ENCODE assay signal across 9 cellular contexts in the genomic region with DNA sequence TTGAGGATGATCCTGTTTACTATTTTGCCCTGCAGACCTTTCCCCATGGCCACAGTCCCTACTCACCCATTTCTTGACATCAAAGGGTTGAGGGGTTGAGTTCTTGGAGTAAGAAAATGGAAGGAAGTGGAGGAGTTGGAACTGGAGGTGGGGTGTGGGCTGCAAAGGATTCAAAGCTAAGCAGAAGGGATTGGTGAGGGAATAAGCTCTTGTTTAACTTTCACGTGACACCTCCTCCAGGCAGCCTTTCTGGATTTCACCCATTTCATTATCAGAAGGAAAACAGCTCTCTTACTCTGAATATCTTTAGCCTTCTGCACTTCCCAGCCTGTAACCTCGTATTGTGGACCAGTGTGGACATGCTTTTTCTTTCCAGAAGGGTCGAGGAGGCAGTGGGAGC. TPM values are rescaled to one million over a fixed set of nuclear protein-coding genes. Genes with fewer than 3 reads are reported as not detected.
A peak's percentile ranks its signal among the peaks of the same experiment; 100 is the strongest.
DNase-seq lines count a peak whose midpoint lies in the region; TF ChIP-seq lines count a peak whose summit lies in the region.
"Had no signal": no experiment of that assay in that cellular context is flagged by ENCODE, and none has a peak within 500 bp of the region (broad histone marks: within the 10 kb centered on the region; RNA-seq: fewer than 3 reads in every experiment).

No MANE protein-coding gene starts in this region.

- no peaks in the 10 kb centered on the region for H3K4me1 Mint-ChIP-seq in endodermal cell

- H3K9me3 Mint-ChIP-seq in endodermal cell, result no peaks in the 10 kb centered on the region

- WGBS in endodermal cell (ENCODE audit: insufficient coverage in 1 of 2, insufficient read length in 1 of 2), 2 experiments, result 21 to 67% methylated on average over 1 to 3 of the region's 3 CpGs

- H3K36me3 ChIP-seq in PC-9 (ENCODE audit: low read depth), result no peaks in the 10 kb centered on the region
- no peaks in the 10 kb centered on the region for H3K36me3 ChIP-seq in endodermal cell (ENCODE audit: control insufficient read depth, insufficient read depth, low read length)
- no peaks in the 10 kb centered on the region for H3K36me3 ChIP-seq in rectal smooth muscle tissue (ENCODE audit: control insufficient read depth, insufficient read depth, low read length)

- H3K27ac Mint-ChIP-seq in endodermal cell, result no peak overlapping the region

- H3K27ac ChIP-seq in PC-9 (no peak overlapping the region), endodermal cell (ENCODE audit: low read depth, low read length) (no peak overlapping the region), rectal smooth muscle tissue (ENCODE audit: low read depth, low read length) (no peak overlapping the region)

- H3K4me2 ChIP-seq in PC-9, result peak overlapping the region; percentile 94

- H3K9me2 ChIP-seq in PC-9 (ENCODE audit: insufficient read depth), result no peaks in the 10 kb centered on the region

- CTCF ChIA-PET in PC-9 (lab: Charles Lee), result interaction anchor here (0.6 to 0.9 kb wide), 2 partner anchors 11 to 44 kb away, joined by 3 to 5 read pairs; no protein-coding TSS in a partner anchor

- H3K4me3 Mint-ChIP-seq in endodermal cell, result peak overlapping the region; percentile 31

- peaks cover 12% of the 10 kb centered on the region; the same call in 1 of the 2 replicates for H3F3A ChIP-seq in PC-9 (ENCODE audit: insufficient read depth, low read depth)

- BruUV-seq in PC-9 (replicated peaks; lab: Mats Ljungman, UMichigan), result no TSS peak

- no peaks in the 10 kb centered on the region for H4K20me1 ChIP-seq in PC-9 (ENCODE audit: insufficient read depth)

- H3K27me3 ChIP-seq in PC-9 (ENCODE audit: insufficient read depth, low read depth) (no peaks in the 10 kb centered on the region), endodermal cell (ENCODE audit: control insufficient read depth, insufficient read depth, low read length, poor library complexity, severe bottlenecking) (peaks cover 11% of the 10 kb centered on the region), rectal smooth muscle tissue (ENCODE audit: control insufficient read depth, insufficient read depth, low read length) (no peaks in the 10 kb centered on the region)

- H3K9me3 ChIP-seq in PC-9 (ENCODE audit: insufficient read depth, low read depth) (no peaks in the 10 kb centered on the region), endodermal cell (ENCODE audit: control insufficient read depth, low read length) (no peaks in the 10 kb centered on the region)

- TF ChIP-seq CTCF in GM12865 (IDR thresholded peaks at IDR 0.05; ENCODE audit: insufficient read depth, low read depth, low read length, missing control alignments) (no peak), PC-9 (conservative IDR thresholded peaks at IDR 0.05) (no peak), endodermal cell (conservative IDR thresholded peaks at IDR 0.05) (no peak)

- H2AFZ ChIP-seq in PC-9, result no peak overlapping the region; the same call in 1 of the 2 replicates

- H3K4me3 ChIP-seq in GM12865 (ENCODE audit: low read depth, low read length), result peak overlapping the region; percentile 53; the same call in 1 of the 2 replicates
- peak overlapping the region; percentile 62; the same call in 1 of the 2 replicates for H3K4me3 ChIP-seq in PC-9
- no peak overlapping the region for H3K4me3 ChIP-seq in endodermal cell (ENCODE audit: low read length)
- peak overlapping the region; percentile 49 for H3K4me3 ChIP-seq in rectal smooth muscle tissue (ENCODE audit: low read length)

- peaks cover 32% of the 10 kb centered on the region for H3K27me3 Mint-ChIP-seq in endodermal cell (ENCODE audit: insufficient read depth)

- intact Hi-C loops in PC-9 (cut with micrococcal nuclease; ENCODE audit: unreplicated experiment), result loop anchor here (5.0 kb wide), 1 partner anchor 46 kb away; the partner anchor contains the start of gene GNB2

- H3K79me2 ChIP-seq in PC-9 (ENCODE audit: low read depth), result no peaks in the 10 kb centered on the region

- peaks cover 9% of the 10 kb centered on the region; the same call in 1 of the 2 replicates for H3K4me1 ChIP-seq in PC-9 (replicated peaks; ENCODE audit: insufficient read depth)
- no peaks in the 10 kb centered on the region for H3K4me1 ChIP-seq in endodermal cell (ENCODE audit: control insufficient read depth, insufficient read depth, low read length)
- H3K4me1 ChIP-seq in rectal smooth muscle tissue (ENCODE audit: control insufficient read depth, insufficient read depth, low read length), result no peaks in the 10 kb centered on the region

- H3K9ac ChIP-seq in endodermal cell (ENCODE audit: extremely low read depth, low read length, poor library complexity, severe bottlenecking) (no peak overlapping the region), rectal smooth muscle tissue (ENCODE audit: low read length) (no peak overlapping the region)

- no peaks in the 10 kb centered on the region for H3K36me3 Mint-ChIP-seq in endodermal cell (ENCODE audit: low read depth)

- DNase-seq in GM12865 (ENCODE audit: low read depth) (no peak), PC-9 (no peak), endodermal cell (no peak), ecto neural progenitor cell (ENCODE audit: low spot score) (no peak), SHP77 treated with DMSO at 0.1 percent for 48 hours (lab: John Stamatoyannopoulos, UW) (no peak), GM19238 (ENCODE audit: insufficient read length, low spot score) (no peak), mesenteric fat pad (ENCODE audit: low spot score) (no peak)
- DNase-seq: NCI-H1436 treated with DMSO at 0.1 percent for 48 hours had no signal

- POLR2A ChIA-PET in PC-9 (lab: Charles Lee; ENCODE audit: unreplicated experiment), result interaction anchor here (0.5 to 0.7 kb wide), 2 partner anchors 18 to 24 kb away, joined by 3 to 5 read pairs; no protein-coding TSS in a partner anchor

RNA-seq across cellular contexts. Expression of gene MOSPD3, which starts 13.7 kb away (rescaled TPM):
- total RNA-seq in PC-9 (2021), result 38.1 and 38.8 TPM in 2 replicates
- 10 to 100 TPM; 19.8 to 25.5 TPM for total RNA-seq in endodermal cell
- polyA plus RNA-seq in endodermal cell (2013, experiment 1 of 2), result 33.1 TPM
- 32.4 TPM for polyA plus RNA-seq in endodermal cell (2013, experiment 2 of 2)
- total RNA-seq in mesenteric fat pad, result 12.9 TPM

RNA-seq across cellular contexts. Expression of gene TFR2, which starts 15.3 kb away (rescaled TPM):
- total RNA-seq in PC-9 (2021) (4.8 and 6.2 TPM in 2 replicates), endodermal cell (1 to 10 TPM; 1.4 to 2.1 TPM), mesenteric fat pad (0.29 TPM)
- polyA plus RNA-seq in endodermal cell (2013, experiment 1 of 2), result 1.7 TPM
- 1.2 TPM for polyA plus RNA-seq in endodermal cell (2013, experiment 2 of 2)

RNA-seq across cellular contexts. Expression of gene PCOLCE, which starts 23.9 kb away (rescaled TPM):
- 25.1 and 35.2 TPM in 2 replicates for total RNA-seq in PC-9 (2021)
- 10 to 100 TPM; 17.5 to 37.7 TPM for total RNA-seq in endodermal cell
- polyA plus RNA-seq in endodermal cell (2013, experiment 1 of 2), result 47.4 TPM
- 40.5 TPM for polyA plus RNA-seq in endodermal cell (2013, experiment 2 of 2)
- total RNA-seq in mesenteric fat pad, result 66.4 TPM

RNA-seq across cellular contexts. Expression of gene ACTL6B, which starts 30.2 kb away (rescaled TPM):
- total RNA-seq in PC-9 (2021) (not detected in 2 replicates), endodermal cell (not detected), mesenteric fat pad (not detected)
- polyA plus RNA-seq in endodermal cell (2013, experiment 1 of 2), result 5.3 TPM
- 4.4 TPM for polyA plus RNA-seq in endodermal cell (2013, experiment 2 of 2)

RNA-seq across cellular contexts. Expression of gene FBXO24, which starts 39.9 kb away (rescaled TPM):
- total RNA-seq in PC-9 (2021), result 2.7 and 4.6 TPM in 2 replicates
- total RNA-seq in endodermal cell, result 1 to 10 TPM; 1.3 to 3.0 TPM
- polyA plus RNA-seq in endodermal cell (2013, experiment 1 of 2), result 2.4 TPM
- 1.4 TPM for polyA plus RNA-seq in endodermal cell (2013, experiment 2 of 2)
- not detected for total RNA-seq in mesenteric fat pad
